8 cellular contexts compared by ENCODE assay signal in the genomic region with DNA sequence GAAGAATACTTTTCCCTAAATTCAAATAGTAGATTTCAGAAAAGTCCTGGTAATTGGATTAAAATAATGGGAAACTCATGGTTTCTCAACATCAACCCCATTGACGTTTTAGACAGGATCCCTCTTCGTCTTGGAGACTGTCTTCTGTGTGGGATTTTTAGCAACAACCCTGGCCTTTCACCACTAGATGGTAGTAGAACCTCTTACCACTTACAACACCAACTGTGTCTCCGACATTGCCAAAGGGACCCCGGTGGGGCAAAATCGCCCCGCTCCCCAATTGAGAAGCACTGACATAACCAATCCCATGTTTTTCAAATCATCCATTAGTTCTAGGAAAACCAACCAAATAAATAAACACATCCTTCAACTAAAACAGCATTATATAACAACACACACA. TPM values are rescaled to one million over a fixed set of nuclear protein-coding genes. Genes with fewer than 3 reads are reported as not detected.
DNase-seq lines count a peak whose midpoint lies in the region; ATAC-seq, FAIRE-seq and TF ChIP-seq lines count a peak whose summit lies in the region.

No MANE protein-coding gene starts in this region.

- peaks cover 8% of the 10 kb centered on the region for H3K4me1 Mint-ChIP-seq in brain

- ATAC-seq in A549 (peak; percentile 84 to 88), GM18519 (IDR thresholded peaks at IDR 0.05; ENCODE audit: low FRiP score, unreplicated experiment) (no peak), HG03135 (IDR thresholded peaks at IDR 0.05; ENCODE audit: unreplicated experiment) (no peak)

- peak overlapping the region in 1 of 5 experiments; percentile 0 for H3K27ac Mint-ChIP-seq in brain

- CTCF ChIA-PET in A549 (lab: Yijun Ruan, JAX), result interaction anchor here (1.0 to 3.8 kb wide), 5 partner anchors 10 to 67 kb away, joined by 3 to 23 read pairs (median 6); no protein-coding TSS in a partner anchor

- no peak for TF ChIP-seq POLR2A in A549 (IDR thresholded peaks at IDR 0.05; ENCODE audit: low read length)

- DNase-seq in A549 (ENCODE audit: low read depth in 1 of 2, low spot score in 1 of 2), result peak; percentile 39 to 43
- DNase-seq in GM10266 (ENCODE audit: extremely low spot score), result no peak
- DNase-seq in LNCaP clone FGC (ENCODE audit: low read depth), result no peak
- peak; percentile 28 to 37 for DNase-seq in lung microvascular endothelial cell (ENCODE audit: low read depth in 2 of 2)
- DNase-seq in globus pallidus (ENCODE audit: low spot score), result no peak

- peak; percentile 46 to 49; a peak in 3 of 5 replicates for TF ChIP-seq RAD21 in A549 (conservative IDR thresholded peaks at IDR 0.05 in 1 of 2, IDR thresholded peaks at IDR 0.05 in 1 of 2)

- no peak overlapping the region for H3K4me3 Mint-ChIP-seq in brain

- H3K4me1 ChIP-seq in A549, result no peaks in the 10 kb centered on the region

- H3K4me3 ChIP-seq in A549, result no peak overlapping the region
- H3K4me3 ChIP-seq in LNCaP clone FGC (ENCODE audit: low read depth, low read length), result no peak overlapping the region

- H3K27ac ChIP-seq in A549, result no peak overlapping the region

- peaks cover 12% of the 10 kb centered on the region for H3K27me3 Mint-ChIP-seq in brain

- peaks cover 0 to 3% (median 0%) of the 10 kb centered on the region in 5 experiments for H3K9me3 Mint-ChIP-seq in brain

- no peak for TF ChIP-seq EP300 in A549 (IDR thresholded peaks at IDR 0.05)

- H3K9me3 ChIP-seq in A549, result no peaks in the 10 kb centered on the region

- POLR2A ChIA-PET in A549 (lab: Yijun Ruan, JAX), result no interaction called here

- TF ChIP-seq CTCF in A549 (IDR thresholded peaks at IDR 0.05) (peak; percentile 50), GM10266 (IDR thresholded peaks at IDR 0.05; ENCODE audit: control insufficient read depth, insufficient read depth, low read depth, missing control alignments) (peak; percentile 36), LNCaP clone FGC (IDR thresholded peaks at IDR 0.05; ENCODE audit: control insufficient read depth, extremely low read depth, insufficient read depth) (peak; percentile 58), brain (conservative IDR thresholded peaks at IDR 0.05) (peak; percentile 81 to 82)

- peak; percentile 78 for FAIRE-seq in A549 (lab: Jason Lieb, UNC)

- peak overlapping the region; percentile 61 for H3K4me2 ChIP-seq in A549

- WGBS in A549 (ENCODE audit: missing lambda C conversion rate), result 6% methylated on average over 6 of the region's 6 CpGs

- no peaks in the 10 kb centered on the region for H3K36me3 Mint-ChIP-seq in brain

TF ChIP-seq in A549, 52 proteins besides CTCF, POLR2A, EP300 and RAD21:
- no peak for TF ChIP-seq CBX8 (IDR thresholded peaks at IDR 0.05)
- TF ChIP-seq SMC3 (IDR thresholded peaks at IDR 0.05), result peak; percentile 33; the same call in 2 of the 3 replicates
TF ChIP-seq in A549: peak in this region for 1.

RNA-seq across cellular contexts. Expression of gene ANOS1, which starts 16.9 kb away (rescaled TPM):
- polyA plus RNA-seq in A549 (2011; rRNA removed) (0.03 and 0.04 TPM in 2 replicates), A549 (2017; fragmentation: RNase III; extraction: RNeasy Plus Mini Kit Qiagen cat#74134 plus additional on column Dnase treatment) (not detected in 3 replicates), brain (ENCODE audit: insufficient read depth, low read depth, low replicate concordance) (2.3 TPM)
- under 0.01 and 0.01 TPM in 2 replicates for polyA plus RNA-seq in A549 (2012; cell fraction: cytosol; rRNA removed)
- polyA plus RNA-seq in A549 (2012; cell fraction: nucleus; rRNA removed), result 0.01 TPM in 2 replicates
- polyA minus RNA-seq in A549 (2011; rRNA and poly(A)+ RNA removed), result 0.08 TPM in 1 of 2 replicates, not detected in the other
- total RNA-seq in lung microvascular endothelial cell, result 0.22 and 0.60 TPM in 2 replicates

RNA-seq across cellular contexts. Expression of gene FAM9A, which starts 52.3 kb away (rescaled TPM):
- polyA plus RNA-seq in A549 (2011; rRNA removed) (not detected in 2 replicates), A549 (2017; fragmentation: RNase III; extraction: RNeasy Plus Mini Kit Qiagen cat#74134 plus additional on column Dnase treatment) (not detected in 3 replicates), brain (ENCODE audit: insufficient read depth, low read depth, low replicate concordance) (not detected)
- polyA plus RNA-seq in A549 (2012; cell fraction: cytosol; rRNA removed), result not detected in 2 replicates
- polyA plus RNA-seq in A549 (2012; cell fraction: nucleus; rRNA removed), result not detected in 2 replicates
- not detected in 2 replicates for polyA minus RNA-seq in A549 (2011; rRNA and poly(A)+ RNA removed)
- total RNA-seq in lung microvascular endothelial cell, result not detected in 2 replicates

Comparison
In these comparisons a context has a peak if more than half of its experiments do, and no peak if none do; other contexts are left out.
1. ATAC-seq: peak in A549 (2 of 2); none in GM18519 (single experiment) and HG03135 (single experiment).
2. DNase-seq: peak in A549 (2 of 2) and lung microvascular endothelial cell (2 of 2); none in GM10266 (single experiment), LNCaP clone FGC (single experiment) and globus pallidus (single experiment).
3. Peak in every context shown above with its lines, with median percentiles within 50 percentile points of each other: CTCF ChIP-seq.